In genomic region chr6:21593412-21593926, GRCh38 we compare ENCODE assay signal across 8 cellular contexts. TPM values are rescaled to one million over a fixed set of nuclear protein-coding genes. Genes with fewer than 3 reads are reported as not detected.
DNase-seq lines count a peak whose midpoint lies in the region; ATAC-seq and TF ChIP-seq lines count a peak whose summit lies in the region.

TSS of gene SOX4 (plus strand) at chr6:21593751. CDS start at chr6:21594535, 784 bp downstream.

- H3K9me3 ChIP-seq in liver (ENCODE audit: control insufficient read depth in 4 of 4, low read length in 3 of 4), result no peaks in the 10 kb centered on the region

- peaks cover 28% of the 10 kb centered on the region for H3K4me1 Mint-ChIP-seq in activated CD4-positive, alpha-beta T cell treated with anti-CD3 and anti-CD28 coated beads, Interleukin-2, amount 10 ng/mL, durations not matched to agents 7 days and 5 days

- whole genome bisulfite sequencing in liver, result 0% methylated on average over 19 of the region's 19 CpGs

- peaks cover 6 to 37% (median 26%) of the 10 kb centered on the region in 4 donors for H3K4me1 ChIP-seq in liver (ENCODE audit: control insufficient read depth in 4 of 4, insufficient read depth in 4 of 4, low read length in 3 of 4)

- peak; percentile 67 for ATAC-seq in GM19452 (IDR thresholded peaks at IDR 0.05; ENCODE audit: unreplicated experiment)
- peak; percentile 64 for ATAC-seq in HG03521 (IDR thresholded peaks at IDR 0.05; ENCODE audit: unreplicated experiment)

- TF ChIP-seq RAD21 in liver (IDR thresholded peaks at IDR 0.05), result peak in 1 of 2 donors; percentile 39

- no peaks in the 10 kb centered on the region for H3K36me3 ChIP-seq in liver (ENCODE audit: control insufficient read depth in 4 of 4, insufficient read depth in 3 of 4, low read depth in 1 of 4, low read length in 3 of 4)

- H3K27me3 ChIP-seq in liver (ENCODE audit: control insufficient read depth in 4 of 4, insufficient read depth in 4 of 4, low read length in 3 of 4), result no peaks in the 10 kb centered on the region

- peaks cover 5% of the 10 kb centered on the region for H3K36me3 Mint-ChIP-seq in activated CD4-positive, alpha-beta T cell treated with anti-CD3 and anti-CD28 coated beads, Interleukin-2, amount 10 ng/mL, durations not matched to agents 7 days and 5 days (ENCODE audit: low read depth)

- H3K27ac ChIP-seq in liver (ENCODE audit: low read depth in 1 of 2, low read length in 2 of 2), result peak within 1 kb of the TSS; percentile 79 to 86

- H3K27ac Mint-ChIP-seq in activated CD4-positive, alpha-beta T cell treated with anti-CD3 and anti-CD28 coated beads, Interleukin-2, amount 10 ng/mL, durations not matched to agents 7 days and 5 days, result peak within 1 kb of the TSS; percentile 84

- H3K9ac ChIP-seq in liver (ENCODE audit: low read depth in 1 of 2, low read length in 2 of 2), result peak within 1 kb of the TSS; percentile 43 to 80

- CTCF ChIA-PET in activated CD4-positive, alpha-beta T cell treated with anti-CD3 and anti-CD28 coated beads, Interleukin-2, amount 10 ng/mL, durations not matched to agents 7 days and 5 days (lab: Charles Lee), result interaction anchor here (0.5 to 1.3 kb wide), 2 partner anchors 24 to 533 kb away, joined by 3 read pairs; no protein-coding TSS in a partner anchor

- POLR2A ChIA-PET in activated CD4-positive, alpha-beta T cell treated with anti-CD3 and anti-CD28 coated beads, Interleukin-2, amount 10 ng/mL, durations not matched to agents 7 days and 5 days (lab: Charles Lee), result interaction anchor here (0.7 kb wide), 1 partner anchor 1147 kb away, joined by 3 read pairs; no protein-coding TSS in a partner anchor

- H3K4me3 Mint-ChIP-seq in activated CD4-positive, alpha-beta T cell treated with anti-CD3 and anti-CD28 coated beads, Interleukin-2, amount 10 ng/mL, durations not matched to agents 7 days and 5 days, result peak within 1 kb of the TSS; percentile 80

- peaks cover 44% of the 10 kb centered on the region for H3K27me3 Mint-ChIP-seq in activated CD4-positive, alpha-beta T cell treated with anti-CD3 and anti-CD28 coated beads, Interleukin-2, amount 10 ng/mL, durations not matched to agents 7 days and 5 days

- H3K4me3 ChIP-seq in liver (ENCODE audit: low read depth in 1 of 3, low read length in 3 of 3), result peak within 1 kb of the TSS; percentile 56 to 84 (median 75)

- no peaks in the 10 kb centered on the region for H3K9me3 Mint-ChIP-seq in activated CD4-positive, alpha-beta T cell treated with anti-CD3 and anti-CD28 coated beads, Interleukin-2, amount 10 ng/mL, durations not matched to agents 7 days and 5 days

- TF ChIP-seq CTCF in liver (IDR thresholded peaks at IDR 0.05; ENCODE audit: low read depth, low read length, missing input control), result no peak

- peak; percentile 93 for DNase-seq in COLO829 (ENCODE audit: low spot score)
- DNase-seq in NCI-H524 (lab: John Stamatoyannopoulos, UW), result peak; percentile 99
- DNase-seq in activated CD4-positive, alpha-beta T cell treated with anti-CD3 and anti-CD28 coated beads, Interleukin-2, amount 10 ng/mL, durations not matched to agents 7 days and 5 days, result peak; percentile 78
- DNase-seq in effector CD8-positive, alpha-beta T cell (lab: John Stamatoyannopoulos, UW), result peak; percentile 74
- DNase-seq in stimulated activated CD4-positive, alpha-beta T cell treated with anti-CD3 and anti-CD28 coated beads, Interleukin-4, amount 100 ng/mL, for 4 hours, result peak; percentile 45 to 53

TF ChIP-seq in liver, 16 proteins besides CTCF, POLR2A, EP300 and RAD21:
- TF ChIP-seq NR2F2 (IDR thresholded peaks at IDR 0.05) (no peak), TAF1 (conservative IDR thresholded peaks at IDR 0.05) (peak; percentile 52), RXRA (IDR thresholded peaks at IDR 0.05) (peak; percentile 6 to 26), FOXA2 (IDR thresholded peaks at IDR 0.05) (no peak), GABPA (IDR thresholded peaks at IDR 0.05 in 1 of 2, conservative IDR thresholded peaks at IDR 0.05 in 1 of 2) (no peak), JUND (IDR thresholded peaks at IDR 0.05) (peak; percentile 33 to 75), SP1 (IDR thresholded peaks at IDR 0.05) (peak; percentile 67), EGR1 (IDR thresholded peaks at IDR 0.05; ENCODE audit: low read depth in 2 of 2) (no peak), YY1 (IDR thresholded peaks at IDR 0.05) (peak; percentile 53), HNF4A (conservative IDR thresholded peaks at IDR 0.05) (peak; percentile 2 to 14), HNF4G (IDR thresholded peaks at IDR 0.05) (no peak), REST (IDR thresholded peaks at IDR 0.05) (peak; percentile 36), MAX (IDR thresholded peaks at IDR 0.05) (peak; percentile 46), ZBTB33 (IDR thresholded peaks at IDR 0.05) (no peak), FOXA1 (IDR thresholded peaks at IDR 0.05) (no peak), ATF3 (IDR thresholded peaks at IDR 0.05) (no peak)

RNA-seq across cellular contexts. Expression of gene SOX4, which starts in this region (rescaled TPM):
- total RNA-seq in activated CD4-positive, alpha-beta T cell treated with anti-CD3 and anti-CD28 coated beads, Interleukin-2, amount 10 ng/mL, durations not matched to agents 7 days and 5 days, result 1 to 10 TPM; 1.4 TPM
- total RNA-seq in liver, result 1 to 10 TPM in 1 of 2 donors, under 1 TPM in 1; 0.75 to 8.1 TPM
- 1 to 10 TPM in 1 of 2 donors, under 1 TPM in 1; 0.59 to 1.2 TPM for polyA plus RNA-seq in liver

Comparison
In these comparisons a context has a peak if more than half of its experiments do, and no peak if none do; other contexts are left out.
1. Peak in every context shown above with its lines: DNase-seq, ATAC-seq, H3K4me3 ChIP-seq and H3K27ac ChIP-seq.
2. DNase-seq: peak in every context shown above with its lines; median percentile 99 in NCI-H524; 93 in COLO829; 78 in activated CD4-positive, alpha-beta T cell treated with anti-CD3 and anti-CD28 coated beads, Interleukin-2, amount 10 ng/mL, durations not matched to agents 7 days and 5 days; 74 in effector CD8-positive, alpha-beta T cell; 49 in stimulated activated CD4-positive, alpha-beta T cell treated with anti-CD3 and anti-CD28 coated beads, Interleukin-4, amount 100 ng/mL, for 4 hours.